In genomic region chr16:88420496-88420895, GRCh38 we compare ENCODE assay signal across 8 cellular contexts.
"Had no signal": no experiment of that assay in that cellular context is flagged by ENCODE, and none has a peak within 500 bp of the region (broad histone marks: within the 10 kb centered on the region; RNA-seq: fewer than 3 reads in every experiment).

No MANE protein-coding gene starts in this region.

- H3K9ac ChIP-seq: GM23248, KMS-11 had no signal

- H3K4me3 ChIP-seq: GM23248 had no signal

- H2AFZ ChIP-seq: GM23248 had no signal

- H3K27ac ChIP-seq: GM23248, KMS-11 had no signal

- DNase-seq: GM23248, GOT3, H9, HCEC 1CT, Karpas-422, KBM-7 had no signal

- FAIRE-seq: HTR-8/SVneo had no signal

- H3K4me2 ChIP-seq: KMS-11 had no signal
